Comparison of ENCODE assay signal across 10 cellular contexts in genomic region chr1:14804626-14805025, GRCh38.
A peak's percentile ranks its signal among the peaks of the same experiment; 100 is the strongest.
DNase-seq lines count a peak whose midpoint lies in the region; TF ChIP-seq lines count a peak whose summit lies in the region.
"Had no signal": no experiment of that assay in that cellular context is flagged by ENCODE, and none has a peak within 500 bp of the region (broad histone marks: within the 10 kb centered on the region; RNA-seq: fewer than 3 reads in every experiment).

No MANE protein-coding gene starts in this region.

- DNase-seq in AG04450 (ENCODE audit: low read depth, low spot score) (no peak), GM12865 (ENCODE audit: low read depth) (no peak), NCI-H748 treated with DMSO at 0.1 percent for 48 hours (lab: John Stamatoyannopoulos, UW) (peak; percentile 7), fibroblast of mammary gland (ENCODE audit: low read depth) (no peak), SIG-M5 (lab: John Stamatoyannopoulos, UW) (no peak), immature natural killer cell (no peak), suprapubic skin (ENCODE audit: low spot score in 2 of 2) (no peak), 8988T (no peak)
- DNase-seq: DMS153 had no signal

- peak; percentile 36 for TF ChIP-seq CTCF in AG04450 (IDR thresholded peaks at IDR 0.05; ENCODE audit: low read depth, low read length)
- peak; percentile 34 for TF ChIP-seq CTCF in GM12865 (IDR thresholded peaks at IDR 0.05; ENCODE audit: insufficient read depth, low read depth, low read length, missing control alignments)
- TF ChIP-seq CTCF in fibroblast of mammary gland (conservative IDR thresholded peaks at IDR 0.05; ENCODE audit: control insufficient read depth, insufficient read depth, low read depth, low read length), result peak; percentile 10
- TF ChIP-seq CTCF in suprapubic skin (IDR thresholded peaks at IDR 0.05), result peak in 1 of 2 donors; percentile 33

- no peak overlapping the region for H3K4me3 ChIP-seq in AG04450 (ENCODE audit: low read depth, low read length)
- H3K4me3 ChIP-seq in GM12865 (ENCODE audit: low read depth, low read length), result no peak overlapping the region
- H3K4me3 ChIP-seq in fibroblast of mammary gland (ENCODE audit: control insufficient read depth, low read depth, low read length), result no peak overlapping the region
- no peak overlapping the region for H3K4me3 ChIP-seq in suprapubic skin

- peaks cover 0 to 6% (median 5%) of the 10 kb centered on the region in 3 donors for H3K27me3 Mint-ChIP-seq in immature natural killer cell (ENCODE audit: low read depth in 3 of 3)

- H3K9me3 ChIP-seq in AG04450 (ENCODE audit: control insufficient read depth, insufficient read depth, low read length), result peaks cover 10% of the 10 kb centered on the region
- H3K9me3 ChIP-seq in suprapubic skin, result peaks cover 3% of the 10 kb centered on the region

- WGBS in suprapubic skin, result 76% methylated on average over 5 of the region's 5 CpGs

- H3K36me3 ChIP-seq in suprapubic skin, result no peaks in the 10 kb centered on the region

- H3K27ac ChIP-seq in AG04450 (ENCODE audit: low read depth, low read length) (no peak overlapping the region), suprapubic skin (no peak overlapping the region)

- no peak overlapping the region for H3K4me3 Mint-ChIP-seq in immature natural killer cell
- H3K4me3 Mint-ChIP-seq: activated naive CD4-positive, alpha-beta T cell treated with anti-CD3 and anti-CD28 coated beads, Interleukin-2, amount 50 U/mL, for 24 hours had no signal

- H3K27me3 ChIP-seq in AG04450 (ENCODE audit: control insufficient read depth, insufficient read depth, low read length) (no peaks in the 10 kb centered on the region), suprapubic skin (no peaks in the 10 kb centered on the region)

- CTCF ChIA-PET in AG04450 (lab: Charles Lee), result interaction anchor here (0.6 to 1.0 kb wide), 3 partner anchors 229 to 496 kb away, joined by 3 read pairs; no protein-coding TSS in a partner anchor

- H3K36me3 Mint-ChIP-seq in immature natural killer cell, result no peaks in the 10 kb centered on the region
- H3K36me3 Mint-ChIP-seq: activated naive CD4-positive, alpha-beta T cell treated with anti-CD3 and anti-CD28 coated beads, Interleukin-2, amount 50 U/mL, for 24 hours had no signal

- H3K4me1 ChIP-seq in suprapubic skin, result no peaks in the 10 kb centered on the region

- TF ChIP-seq EP300 in suprapubic skin (IDR thresholded peaks at IDR 0.05), result no peak

- H3K27ac Mint-ChIP-seq in immature natural killer cell, result no peak overlapping the region
- H3K27ac Mint-ChIP-seq: activated naive CD4-positive, alpha-beta T cell treated with anti-CD3 and anti-CD28 coated beads, Interleukin-2, amount 50 U/mL, for 24 hours had no signal

- POLR2A ChIA-PET in AG04450 (lab: Yijun Ruan, JAX), result no interaction called here

- TF ChIP-seq POLR2A in suprapubic skin (IDR thresholded peaks at IDR 0.05), result no peak

- peaks cover 9 to 10% of the 10 kb centered on the region in 2 donors for H3K4me1 Mint-ChIP-seq in immature natural killer cell
- H3K4me1 Mint-ChIP-seq: activated naive CD4-positive, alpha-beta T cell treated with anti-CD3 and anti-CD28 coated beads, Interleukin-2, amount 50 U/mL, for 24 hours had no signal

- H3K9me3 Mint-ChIP-seq in immature natural killer cell, result peaks cover 0 to 10% (median 2%) of the 10 kb centered on the region in 6 donors
- H3K9me3 Mint-ChIP-seq: activated naive CD4-positive, alpha-beta T cell treated with anti-CD3 and anti-CD28 coated beads, Interleukin-2, amount 50 U/mL, for 24 hours had no signal
